8 cellular contexts compared by ENCODE assay signal in genomic region chr2:170771049-170771937, GRCh38. TPM values are rescaled to one million over a fixed set of nuclear protein-coding genes. Genes with fewer than 3 reads are reported as not detected.
DNase-seq lines count a peak whose midpoint lies in the region; ATAC-seq, FAIRE-seq and TF ChIP-seq lines count a peak whose summit lies in the region.

No MANE protein-coding gene starts in this region.

- H3K27ac ChIP-seq in HL-60 (replicated peaks) (no peak overlapping the region), VCaP (peak overlapping the region; percentile 85), H1 (ENCODE audit: low read depth, low read length) (peak overlapping the region; percentile 34; the same call in 1 of the 2 replicates), tibial nerve (peak overlapping the region; percentile 51 to 79 (median 58))

- H3K36me3 ChIP-seq in H1 (ENCODE audit: control insufficient read depth in 2 of 4, insufficient read depth in 4 of 4, low read length in 3 of 4): no peaks in the 10 kb centered on the region
- H3K36me3 ChIP-seq in tibial nerve: no peaks in the 10 kb centered on the region

- H3K36me3 Mint-ChIP-seq in Calu3 (ENCODE audit: insufficient read depth, unreplicated experiment): peaks cover 26% of the 10 kb centered on the region

- no peak overlapping the region for H3K23ac ChIP-seq in H1 (ENCODE audit: insufficient read length)

- CTCF ChIA-PET in Calu3 (lab: Charles Lee) (interaction anchor here (0.6 to 1.7 kb wide), 3 partner anchors 32 to 60 kb away, joined by 3 to 8 read pairs (median 4); no protein-coding TSS in a partner anchor), H1 (lab: Charles Lee; ENCODE audit: partially characterized antibody) (interaction anchor here (1.1 to 1.8 kb wide), 7 partner anchors 32 to 101 kb away, joined by 3 to 7 read pairs (median 3); no protein-coding TSS in a partner anchor)

- no peaks in the 10 kb centered on the region; the same call in 1 of the 2 replicates for H3K79me1 ChIP-seq in H1 (ENCODE audit: low read depth, low read length)

- H4K8ac ChIP-seq in H1 (ENCODE audit: extremely low read depth, insufficient read depth, low read length): no peak overlapping the region; the same call in 1 of the 2 replicates

- H3K9me3 ChIP-seq in H1 (ENCODE audit: insufficient read depth in 2 of 2, low read depth in 1 of 2, low read length in 1 of 2) (no peaks in the 10 kb centered on the region), tibial nerve (no peaks in the 10 kb centered on the region)

- no peaks in the 10 kb centered on the region for H3K79me2 ChIP-seq in H1 (ENCODE audit: control insufficient read depth in 1 of 2, insufficient read depth in 2 of 2, low read length in 2 of 2)

- H3K4me2 ChIP-seq in H1 (ENCODE audit: insufficient read depth in 1 of 2, low read depth in 2 of 2, low read length in 2 of 2): peak overlapping the region; percentile 79 to 90

- H2BK5ac ChIP-seq in H1 (ENCODE audit: low read depth, low read length): peak overlapping the region; percentile 93; the same call in 1 of the 2 replicates

- 0 out of 2 replicates have a peak overlapping the region, but pooled peaks have one; percentile 60 for H2BK12ac ChIP-seq in H1 (ENCODE audit: low read depth, low read length)

- peak overlapping the region; percentile 95; the same call in 1 of the 2 replicates for H2BK15ac ChIP-seq in H1 (ENCODE audit: low read length)

- peaks cover 6% of the 10 kb centered on the region; the same call in 1 of the 2 replicates for H3K23me2 ChIP-seq in H1 (ENCODE audit: low read depth, low read length)

- POLR2A ChIA-PET in H1 (lab: Charles Lee; ENCODE audit: partially characterized antibody): interaction anchor here (0.5 to 1.2 kb wide), 5 partner anchors 9 to 159 kb away, joined by 3 to 4 read pairs (median 3); partner anchors contain the start of gene GAD1

- H3K14ac ChIP-seq in H1 (ENCODE audit: insufficient read length): no peak overlapping the region

- no peaks in the 10 kb centered on the region for H3K27me3 Mint-ChIP-seq in Calu3 (ENCODE audit: unreplicated experiment)

- TF ChIP-seq RAD21 in H1 (IDR thresholded peaks at IDR 0.05 in 1 of 2, conservative IDR thresholded peaks at IDR 0.05 in 1 of 2; ENCODE audit: low read depth in 2 of 2, low read length in 2 of 2): no peak

- peak overlapping the region; percentile 60 for H3K4me3 ChIP-seq in HL-60 (replicated peaks; ENCODE audit: insufficient read depth, low read length)
- H3K4me3 ChIP-seq in H1 (ENCODE audit: extremely low read depth in 1 of 4, insufficient read depth in 2 of 4, low read depth in 3 of 4, low read length in 4 of 4): peak overlapping the region; percentile 78 to 100 (median 82)
- peak overlapping the region; percentile 55 to 62 (median 61) for H3K4me3 ChIP-seq in tibial nerve

- TF ChIP-seq CTCF in Calu3 (IDR thresholded peaks at IDR 0.05; ENCODE audit: unreplicated experiment): no peak
- no peak for TF ChIP-seq CTCF in HL-60 (IDR thresholded peaks at IDR 0.05; ENCODE audit: insufficient read depth, low read length)
- TF ChIP-seq CTCF in VCaP (conservative IDR thresholded peaks at IDR 0.05): peak; percentile 8; the same call in 1 of the 2 replicates
- TF ChIP-seq CTCF in H1 (IDR thresholded peaks at IDR 0.05; ENCODE audit: control extremely low read depth in 1 of 3, insufficient read depth in 1 of 3, low read depth in 1 of 3, low read length in 3 of 3): no peak
- no peak for TF ChIP-seq CTCF in tibial nerve (IDR thresholded peaks at IDR 0.05)

- H3K4me1 ChIP-seq in H1 (replicated peaks in 1 of 4; ENCODE audit: control insufficient read depth in 3 of 4, insufficient read depth in 4 of 4, low read length in 3 of 4): peaks cover 0 to 5% (median 2%) of the 10 kb centered on the region in 4 experiments; a peak in 3 of 7 replicates
- peaks cover 0 to 19% (median 0%) of the 10 kb centered on the region in 4 donors for H3K4me1 ChIP-seq in tibial nerve

- H3K9ac ChIP-seq in H1 (replicated peaks in 1 of 4; ENCODE audit: extremely low read depth in 1 of 4, low read depth in 3 of 4, low read length in 3 of 4): peak overlapping the region; percentile 45 to 68 (median 50); a peak in 5 of 7 replicates

- H4K20me1 ChIP-seq in H1 (replicated peaks in 1 of 2; ENCODE audit: control insufficient read depth in 1 of 2, insufficient read depth in 2 of 2, low read length in 2 of 2): no peaks in the 10 kb centered on the region

- H3K4ac ChIP-seq in H1 (replicated peaks; ENCODE audit: insufficient read length, low read depth, low read length): no peak overlapping the region

- peaks cover 11% of the 10 kb centered on the region for H3K4me1 Mint-ChIP-seq in Calu3 (ENCODE audit: low read depth, unreplicated experiment)

- intact Hi-C loops in Calu3 (cut with micrococcal nuclease; ENCODE audit: unreplicated experiment): loop anchor here (2.0 kb wide), 1 partner anchor 26 kb away; no protein-coding TSS in a partner anchor

- peak overlapping the region; percentile 82 for H3K56ac ChIP-seq in H1 (replicated peaks; ENCODE audit: insufficient read length, low read depth, low read length)

- peak overlapping the region; percentile 69 for H3K27ac Mint-ChIP-seq in Calu3 (ENCODE audit: unreplicated experiment)

- H2AK5ac ChIP-seq in H1 (ENCODE audit: low read depth, low read length): no peak overlapping the region

- BruUV-seq in Calu3 (replicated peaks; lab: Mats Ljungman, UMichigan): no TSS peak

- DNase-seq in Calu3 (no peak), HL-60 (ENCODE audit: low read depth in 1 of 2, low spot score in 1 of 2) (peak in 1 of 2 experiments; percentile 6), H1 (ENCODE audit: low read depth in 1 of 2, low spot score in 2 of 2) (peak in 1 of 2 experiments; percentile 77), myocyte (ENCODE audit: low read depth) (peak; percentile 48), tibial nerve (ENCODE audit: low spot score in 2 of 2) (peak in 1 of 2 donors; percentile 6)
- DNase-seq in activated CD4-positive, CD25-positive, alpha-beta regulatory T cell treated with anti-CD3 and anti-CD28 coated beads, Interleukin-2, amount 50 U/mL, for 72 hours: no peak

- TF ChIP-seq EP300 in H1 (IDR thresholded peaks at IDR 0.05; ENCODE audit: borderline replicate concordance in 1 of 2, low read depth in 2 of 2, low read length in 2 of 2) (no peak), tibial nerve (IDR thresholded peaks at IDR 0.05) (no peak)

- H3K18ac ChIP-seq in H1 (ENCODE audit: extremely low read depth, low read length): peak overlapping the region; percentile 90

- FAIRE-seq in H1 (lab: Jason Lieb, UNC): no peak

- peak overlapping the region; percentile 84; the same call in 1 of the 2 replicates for H2AFZ ChIP-seq in H1 (ENCODE audit: low read length)

- ATAC-seq in GM19467 (IDR thresholded peaks at IDR 0.05; ENCODE audit: unreplicated experiment): peak; percentile 17

- no peaks in the 10 kb centered on the region for H3K9me3 Mint-ChIP-seq in Calu3 (ENCODE audit: low read depth, unreplicated experiment)

- H3K27me3 ChIP-seq in HL-60 (ENCODE audit: insufficient read depth, poor library complexity, severe bottlenecking) (peaks cover 29% of the 10 kb centered on the region), H1 (replicated peaks in 1 of 4; ENCODE audit: control insufficient read depth in 3 of 4, extremely low read depth in 1 of 4, insufficient read depth in 3 of 4, low read length in 3 of 4) (no peaks in the 10 kb centered on the region), tibial nerve (no peaks in the 10 kb centered on the region)

- TF ChIP-seq POLR2A in H1 (IDR thresholded peaks at IDR 0.05; ENCODE audit: control extremely low read depth in 1 of 2, low read depth in 2 of 2, low read length in 2 of 2): peak in 1 of 2 experiments; percentile 10; a peak in 1 of 3 replicates
- no peak for TF ChIP-seq POLR2A in tibial nerve (IDR thresholded peaks at IDR 0.05)

- H3K4me3 Mint-ChIP-seq in Calu3 (ENCODE audit: low read depth, unreplicated experiment): peak overlapping the region; percentile 81

- H4K91ac ChIP-seq in H1 (replicated peaks; ENCODE audit: insufficient read length, low read length): peak overlapping the region; percentile 73

- H2BK20ac ChIP-seq in H1 (ENCODE audit: low read length): no peak overlapping the region

- peak overlapping the region; percentile 28 for H2BK120ac ChIP-seq in H1 (replicated peaks; ENCODE audit: low read depth, low read length)

- peak overlapping the region; percentile 89 for H4K5ac ChIP-seq in H1 (ENCODE audit: insufficient read length, low read depth, low read length)

- WGBS in H1 (ENCODE audit: extremely low coverage in 1 of 2, insufficient coverage in 1 of 2, insufficient read length in 1 of 2, insufficient replicate concordance in 2 of 2, low coverage in 1 of 2, low lambda C conversion rate in 2 of 2, missing lambda C conversion rate in 1 of 2), 2 experiments: 3% methylated on average over 49 of the region's 51 CpGs; no CpG with 5 or more reads in 1 of the 2 experiments
- 5 to 7% methylated on average over 21 to 38 of the region's 51 CpGs for WGBS in tibial nerve, 2 donors

RNA-seq across cellular contexts. Expression of gene ERICH2, which starts 1.1 kb away (rescaled TPM):
- total RNA-seq in Calu3 (2022) (1.2 and 2.4 TPM in 2 replicates), myocyte (not detected in 2 replicates), tibial nerve (under 1 TPM in 1 of 4 donors, not detected in 3; 0.98 TPM)
- 2.0 and 2.1 TPM in 2 replicates for total RNA-seq in H1 (2021; fragmentation: NEBNext Ultra II Directional; extraction: Animal tissue kit (Norgen Biotek cat#: 25700))
- polyA plus RNA-seq in H1 (2011; rRNA removed): 0.20 TPM in 1 of 2 replicates, not detected in the other
- not detected for polyA plus RNA-seq in H1 (2011; cell fraction: cytosol; rRNA removed)
- not detected for polyA plus RNA-seq in H1 (2011; cell fraction: nucleus; rRNA removed)
- 0.66 to 2.6 TPM (median 1.9 TPM) in 4 replicates for polyA plus RNA-seq in H1 (2012, experiment 1 of 2)
- 0.96 TPM for polyA plus RNA-seq in H1 (2012, experiment 2 of 2)
- 1.5 TPM for polyA plus RNA-seq in H1 (2013, experiment 1 of 2)
- polyA plus RNA-seq in H1 (2013, experiment 2 of 2): 1.4 TPM
- polyA minus RNA-seq in H1 (2011; rRNA and poly(A)+ RNA removed): not detected in 2 replicates
- polyA minus RNA-seq in H1 (2011; cell fraction: cytosol; rRNA and poly(A)+ RNA removed): not detected
- polyA minus RNA-seq in H1 (2011; cell fraction: nucleus; rRNA and poly(A)+ RNA removed): not detected
- polyA plus RNA-seq in myocyte (2012): 0.82 TPM

RNA-seq across cellular contexts. Expression of gene GAD1, which starts 45.4 kb away (rescaled TPM):
- 11.2 and 11.5 TPM in 2 replicates for total RNA-seq in Calu3 (2022)
- 0.34 and 0.65 TPM in 2 replicates for total RNA-seq in H1 (2021; fragmentation: NEBNext Ultra II Directional; extraction: Animal tissue kit (Norgen Biotek cat#: 25700))
- polyA plus RNA-seq in H1 (2011; rRNA removed): 1.0 and 1.1 TPM in 2 replicates
- 0.87 TPM for polyA plus RNA-seq in H1 (2011; cell fraction: cytosol; rRNA removed)
- polyA plus RNA-seq in H1 (2011; cell fraction: nucleus; rRNA removed): 2.7 TPM
- 1.0 to 1.8 TPM (median 1.4 TPM) in 4 replicates for polyA plus RNA-seq in H1 (2012, experiment 1 of 2)
- polyA plus RNA-seq in H1 (2012, experiment 2 of 2): 1.4 TPM
- 0.22 TPM for polyA plus RNA-seq in H1 (2013, experiment 1 of 2)
- 0.18 TPM for polyA plus RNA-seq in H1 (2013, experiment 2 of 2)
- 0.38 and 1.2 TPM in 2 replicates for polyA minus RNA-seq in H1 (2011; rRNA and poly(A)+ RNA removed)
- not detected for polyA minus RNA-seq in H1 (2011; cell fraction: cytosol; rRNA and poly(A)+ RNA removed)
- polyA minus RNA-seq in H1 (2011; cell fraction: nucleus; rRNA and poly(A)+ RNA removed): 1.9 TPM
- 0.35 and 0.83 TPM in 2 replicates for total RNA-seq in myocyte
- polyA plus RNA-seq in myocyte (2012): 0.64 TPM
- total RNA-seq in tibial nerve: 1 to 10 TPM in 1 of 4 donors, not detected in 3; 1.2 TPM

RNA-seq across cellular contexts. Expression of gene SP5, which starts 56.2 kb away (rescaled TPM):
- 0.73 TPM in 2 replicates for total RNA-seq in Calu3 (2022)
- total RNA-seq in H1 (2021; fragmentation: NEBNext Ultra II Directional; extraction: Animal tissue kit (Norgen Biotek cat#: 25700)): 0.31 TPM in 1 of 2 replicates, not detected in the other
- 0.17 and 0.46 TPM in 2 replicates for polyA plus RNA-seq in H1 (2011; rRNA removed)
- polyA plus RNA-seq in H1 (2011; cell fraction: cytosol; rRNA removed): 0.37 TPM
- 0.36 TPM for polyA plus RNA-seq in H1 (2011; cell fraction: nucleus; rRNA removed)
- 0.44 to 1.2 TPM (median 0.54 TPM) in 4 replicates for polyA plus RNA-seq in H1 (2012, experiment 1 of 2)
- polyA plus RNA-seq in H1 (2012, experiment 2 of 2): 0.75 TPM
- polyA plus RNA-seq in H1 (2013, experiment 1 of 2): 0.26 TPM
- 0.28 TPM for polyA plus RNA-seq in H1 (2013, experiment 2 of 2)
- polyA minus RNA-seq in H1 (2011; rRNA and poly(A)+ RNA removed): not detected in 2 replicates
- not detected for polyA minus RNA-seq in H1 (2011; cell fraction: cytosol; rRNA and poly(A)+ RNA removed)
- not detected for polyA minus RNA-seq in H1 (2011; cell fraction: nucleus; rRNA and poly(A)+ RNA removed)
- not detected in 2 replicates for total RNA-seq in myocyte
- not detected for polyA plus RNA-seq in myocyte (2012)
- total RNA-seq in tibial nerve: 10 to 100 TPM in 1 of 4 donors, 1 to 10 TPM in 3; 6.6 to 14.1 (median 8.4) TPM
